In genomic region chr21:38771536-38771935, GRCh38 we compare ENCODE assay signal across 2 cellular contexts.
TF ChIP-seq lines count a peak whose summit lies in the region.

No MANE protein-coding gene starts in this region.

TF ChIP-seq in A549, 52 proteins besides CTCF, POLR2A, EP300 and RAD21 (continued from another document):
- no peak for TF ChIP-seq HMGXB4 (CRISPR knock-in tag; IDR thresholded peaks at IDR 0.05; ENCODE audit: borderline replicate concordance)
- TF ChIP-seq JUNB (IDR thresholded peaks at IDR 0.05), result no peak
- no peak for TF ChIP-seq HDAC2 (IDR thresholded peaks at IDR 0.05)
- no peak for TF ChIP-seq ELK1 (IDR thresholded peaks at IDR 0.05; ENCODE audit: low read depth, low read length)
- TF ChIP-seq RARB (CRISPR knock-in tag; IDR thresholded peaks at IDR 0.05), result no peak
- no peak for TF ChIP-seq TP53 (CRISPR knock-in tag; IDR thresholded peaks at IDR 0.05)
- TF ChIP-seq RCOR1 (IDR thresholded peaks at IDR 0.05; ENCODE audit: low read depth, low read length), result no peak
- no peak for TF ChIP-seq TFCP2L1 (CRISPR knock-in tag; IDR thresholded peaks at IDR 0.05)

TF ChIP-seq in K562, 482 proteins besides CTCF, POLR2A, EP300 and RAD21 (continued from another document):
- TF ChIP-seq E2F4 (CRISPR knock-in tag; IDR thresholded peaks at IDR 0.05; ENCODE audit: low read depth) (no peak), THAP7 (CRISPR knock-in tag; IDR thresholded peaks at IDR 0.05) (no peak), CAMTA2 (CRISPR knock-in tag; conservative IDR thresholded peaks at IDR 0.05) (no peak), FIP1L1 (IDR thresholded peaks at IDR 0.05; ENCODE audit: low read depth, low read length, poor library complexity, severe bottlenecking) (no peak), NR2F6 (CRISPR knock-in tag; IDR thresholded peaks at IDR 0.05) (no peak), ELF2 (CRISPR knock-in tag; IDR thresholded peaks at IDR 0.05) (no peak), BMI1 (IDR thresholded peaks at IDR 0.05; ENCODE audit: low read length) (no peak), PCBP2 (IDR thresholded peaks at IDR 0.05; ENCODE audit: low read depth, low read length, poor library complexity, severe bottlenecking) (no peak), ZHX1 (conservative IDR thresholded peaks at IDR 0.05; ENCODE audit: low read length) (no peak)
